ENCODE assay signal across 1 cellular context in genomic region chr1:221575605-221576004, GRCh38.
TF ChIP-seq lines count a peak whose summit lies in the region.

No MANE protein-coding gene starts in this region.

TF ChIP-seq in K562, 482 proteins besides CTCF, POLR2A, EP300 and RAD21 (continued from another document):
- no peak for TF ChIP-seq ZNF407 (IDR thresholded peaks at IDR 0.05; ENCODE audit: low read depth)
- TF ChIP-seq ZNF766 (CRISPR knock-in tag; conservative IDR thresholded peaks at IDR 0.05), result peak; percentile 74; the same call in 1 of the 2 replicates
- TF ChIP-seq NFIX (CRISPR knock-in tag; IDR thresholded peaks at IDR 0.05; ENCODE audit: low read depth), result peak; percentile 60; the same call in 1 of the 2 replicates
- no peak for TF ChIP-seq ZNF561 (CRISPR knock-in tag; conservative IDR thresholded peaks at IDR 0.05)
